ENCODE assay signal across 14 cellular contexts in genomic region chr1:46369542-46370213, GRCh38. TPM values are rescaled to one million over a fixed set of nuclear protein-coding genes. Genes with fewer than 3 reads are reported as not detected.
A peak's percentile ranks its signal among the peaks of the same experiment; 100 is the strongest.
DNase-seq lines count a peak whose midpoint lies in the region; ATAC-seq and TF ChIP-seq lines count a peak whose summit lies in the region.
"Had no signal": no experiment of that assay in that cellular context is flagged by ENCODE, and none has a peak within 500 bp of the region (broad histone marks: within the 10 kb centered on the region; RNA-seq: fewer than 3 reads in every experiment).

No MANE protein-coding gene starts in this region.

- DNase-seq in GM03348 (ENCODE audit: low spot score) = peak; percentile 34
- DNase-seq in activated T-helper 2 cell treated with anti-CD3 and anti-CD28 coated beads, Interferon-gamma antibody, Interleukin-2, Interleukin-4, amounts not matched to agents 10 μg/mL and 5 μg/mL and 100 μg/mL, durations not matched to agents 14 hours and 24 hours and 36 hours (ENCODE audit: low spot score) = no peak
- no peak for DNase-seq in smooth muscle cell (lab: John Stamatoyannopoulos, UW; ENCODE audit: unreplicated experiment)
- DNase-seq in hypothalamus (lab: John Stamatoyannopoulos, UW) = no peak
- DNase-seq: activated CD8-positive, alpha-beta memory T cell treated with anti-CD3 and anti-CD28 coated beads, Interleukin-2, amount 10 ng/mL, durations not matched to agents 7 days and 5 days; effector memory CD8-positive, alpha-beta T cell; NCI-H187 treated with DMSO at 0.1 percent for 48 hours; psoas muscle; stimulated activated CD4-positive, alpha-beta T cell treated with anti-CD3 and anti-CD28 coated beads, Interleukin-4, amount 100 ng/mL, for 4 hours had no signal

- no peak overlapping the region for H3K4me2 ChIP-seq in smooth muscle cell

- H3K9me3 Mint-ChIP-seq in activated T-helper 2 cell treated with anti-CD3 and anti-CD28 coated beads, Interferon-gamma antibody, Interleukin-2, Interleukin-4, amounts not matched to agents 10 μg/mL and 5 μg/mL and 100 μg/mL, durations not matched to agents 14 hours and 24 hours and 36 hours = no peaks in the 10 kb centered on the region
- H3K9me3 Mint-ChIP-seq: effector memory CD8-positive, alpha-beta T cell; T-helper 1 cell treated with Interleukin-12 subunit alpha and Interleukin-12 subunit beta and Interleukin-4 antibody, amounts not matched to agents 30 μg/mL and 1 μg/mL, for 36 hours had no signal

- H4K20me1 ChIP-seq in smooth muscle cell (ENCODE audit: low read depth) = no peaks in the 10 kb centered on the region

- peaks cover 33% of the 10 kb centered on the region for H3K36me3 Mint-ChIP-seq in activated T-helper 2 cell treated with anti-CD3 and anti-CD28 coated beads, Interferon-gamma antibody, Interleukin-2, Interleukin-4, amounts not matched to agents 10 μg/mL and 5 μg/mL and 100 μg/mL, durations not matched to agents 14 hours and 24 hours and 36 hours (ENCODE audit: low read depth)

- H3K4me1 Mint-ChIP-seq in activated T-helper 2 cell treated with anti-CD3 and anti-CD28 coated beads, Interferon-gamma antibody, Interleukin-2, Interleukin-4, amounts not matched to agents 10 μg/mL and 5 μg/mL and 100 μg/mL, durations not matched to agents 14 hours and 24 hours and 36 hours (ENCODE audit: low read depth) = peaks cover 12% of the 10 kb centered on the region

- H3K4me3 ChIP-seq in mucosa of stomach (ENCODE audit: low read length) (peak overlapping the region; percentile 1), smooth muscle cell (no peak overlapping the region)
- H3K4me3 ChIP-seq: psoas muscle, suprapubic skin had no signal

- H3K9me3 ChIP-seq in mucosa of stomach (ENCODE audit: control insufficient read depth, low read length) = no peaks in the 10 kb centered on the region
- H3K9me3 ChIP-seq in smooth muscle cell (replicated peaks; ENCODE audit: low read depth) = no peaks in the 10 kb centered on the region
- H3K9me3 ChIP-seq: psoas muscle, suprapubic skin had no signal

- H3K27ac ChIP-seq in smooth muscle cell (ENCODE audit: low read depth) = no peak overlapping the region
- H3K27ac ChIP-seq: psoas muscle, suprapubic skin had no signal

- WGBS in smooth muscle cell (ENCODE audit: low lambda C conversion rate) = 89% methylated on average over 4 of the region's 4 CpGs

- H3K9ac ChIP-seq in mucosa of stomach (ENCODE audit: low read length) (peak overlapping the region; percentile 32), smooth muscle cell (ENCODE audit: low read depth) (no peak overlapping the region)

- no peak overlapping the region for H3K4me3 Mint-ChIP-seq in activated T-helper 2 cell treated with anti-CD3 and anti-CD28 coated beads, Interferon-gamma antibody, Interleukin-2, Interleukin-4, amounts not matched to agents 10 μg/mL and 5 μg/mL and 100 μg/mL, durations not matched to agents 14 hours and 24 hours and 36 hours (ENCODE audit: low read depth)
- H3K4me3 Mint-ChIP-seq: activated CD8-positive, alpha-beta memory T cell treated with anti-CD3 and anti-CD28 coated beads, Interleukin-2, amount 10 ng/mL, durations not matched to agents 7 days and 5 days; effector memory CD8-positive, alpha-beta T cell; T-helper 1 cell treated with Interleukin-12 subunit alpha and Interleukin-12 subunit beta and Interleukin-4 antibody, amounts not matched to agents 30 μg/mL and 1 μg/mL, for 36 hours had no signal

- intact Hi-C loops in activated T-helper 2 cell treated with anti-CD3 and anti-CD28 coated beads, Interferon-gamma antibody, Interleukin-2, Interleukin-4, amounts not matched to agents 10 μg/mL and 5 μg/mL and 100 μg/mL, durations not matched to agents 14 hours and 24 hours and 36 hours (cut with micrococcal nuclease) = no loop called here

- H2AFZ ChIP-seq in smooth muscle cell (ENCODE audit: low read depth) = no peak overlapping the region

- no peaks in the 10 kb centered on the region for H3K27me3 ChIP-seq in mucosa of stomach (ENCODE audit: control insufficient read depth, insufficient read depth, low read length)
- H3K27me3 ChIP-seq in smooth muscle cell (ENCODE audit: low read depth) = no peaks in the 10 kb centered on the region
- H3K27me3 ChIP-seq: suprapubic skin had no signal

- H3K36me3 ChIP-seq in mucosa of stomach (ENCODE audit: control insufficient read depth, insufficient read depth, low read length) (no peaks in the 10 kb centered on the region), smooth muscle cell (ENCODE audit: low read depth) (no peaks in the 10 kb centered on the region)

- ATAC-seq in HG02852 (IDR thresholded peaks at IDR 0.05; ENCODE audit: unreplicated experiment) = peak; percentile 10
- ATAC-seq in GM21381 (IDR thresholded peaks at IDR 0.05; ENCODE audit: unreplicated experiment) = no peak
- ATAC-seq: activated CD8-positive, alpha-beta memory T cell treated with anti-CD3 and anti-CD28 coated beads, Interleukin-2, amount 10 ng/mL, durations not matched to agents 7 days and 5 days; effector memory CD8-positive, alpha-beta T cell; psoas muscle had no signal

- no peaks in the 10 kb centered on the region for H3K27me3 Mint-ChIP-seq in activated T-helper 2 cell treated with anti-CD3 and anti-CD28 coated beads, Interferon-gamma antibody, Interleukin-2, Interleukin-4, amounts not matched to agents 10 μg/mL and 5 μg/mL and 100 μg/mL, durations not matched to agents 14 hours and 24 hours and 36 hours (ENCODE audit: low read depth)
- H3K27me3 Mint-ChIP-seq: activated CD8-positive, alpha-beta memory T cell treated with anti-CD3 and anti-CD28 coated beads, Interleukin-2, amount 10 ng/mL, durations not matched to agents 7 days and 5 days; effector memory CD8-positive, alpha-beta T cell had no signal

- H3F3A ChIP-seq in smooth muscle cell (ENCODE audit: low read depth) = no peaks in the 10 kb centered on the region

- H3K4me1 ChIP-seq in mucosa of stomach (ENCODE audit: control insufficient read depth, insufficient read depth, low read length) (peaks cover 13% of the 10 kb centered on the region), smooth muscle cell (ENCODE audit: low read depth) (no peaks in the 10 kb centered on the region)
- H3K4me1 ChIP-seq: psoas muscle, suprapubic skin had no signal

- H3K27ac Mint-ChIP-seq in activated T-helper 2 cell treated with anti-CD3 and anti-CD28 coated beads, Interferon-gamma antibody, Interleukin-2, Interleukin-4, amounts not matched to agents 10 μg/mL and 5 μg/mL and 100 μg/mL, durations not matched to agents 14 hours and 24 hours and 36 hours = peak overlapping the region; percentile 64
- H3K27ac Mint-ChIP-seq: activated CD8-positive, alpha-beta memory T cell treated with anti-CD3 and anti-CD28 coated beads, Interleukin-2, amount 10 ng/mL, durations not matched to agents 7 days and 5 days; effector memory CD8-positive, alpha-beta T cell; T-helper 1 cell treated with Interleukin-12 subunit alpha and Interleukin-12 subunit beta and Interleukin-4 antibody, amounts not matched to agents 30 μg/mL and 1 μg/mL, for 36 hours had no signal

- H3K79me2 ChIP-seq in smooth muscle cell (ENCODE audit: low read depth) = no peaks in the 10 kb centered on the region

- no peak for TF ChIP-seq CTCF in smooth muscle cell (IDR thresholded peaks at IDR 0.05; ENCODE audit: borderline replicate concordance, insufficient read depth, poor library complexity, severe bottlenecking)

RNA-seq across cellular contexts. Expression of gene FAAH, which starts 24.4 kb away (rescaled TPM):
- 2.4 and 3.8 TPM in 2 replicates for total RNA-seq in activated T-helper 2 cell treated with anti-CD3 and anti-CD28 coated beads, Interferon-gamma antibody, Interleukin-2, Interleukin-4, amounts not matched to agents 10 μg/mL and 5 μg/mL and 100 μg/mL, durations not matched to agents 14 hours and 24 hours and 36 hours
- 8.9 and 11.1 TPM in 2 replicates for total RNA-seq in smooth muscle cell
- 5.7 and 12.1 TPM in 2 replicates for polyA plus RNA-seq in smooth muscle cell

RNA-seq across cellular contexts. Expression of gene NSUN4, which starts 29.1 kb away (rescaled TPM):
- 37.2 and 37.6 TPM in 2 replicates for total RNA-seq in activated T-helper 2 cell treated with anti-CD3 and anti-CD28 coated beads, Interferon-gamma antibody, Interleukin-2, Interleukin-4, amounts not matched to agents 10 μg/mL and 5 μg/mL and 100 μg/mL, durations not matched to agents 14 hours and 24 hours and 36 hours
- 12.5 and 14.1 TPM in 2 replicates for total RNA-seq in smooth muscle cell
- 10.6 and 10.8 TPM in 2 replicates for polyA plus RNA-seq in smooth muscle cell
